Comparison of ENCODE assay signal across 31 cellular contexts in genomic region chr12:116968986-116969385, GRCh38.
"Had no signal": no experiment of that assay in that cellular context is flagged by ENCODE, and none has a peak within 500 bp of the region (broad histone marks: within the 10 kb centered on the region; RNA-seq: fewer than 3 reads in every experiment).

No MANE protein-coding gene starts in this region.

- H3K27me3 ChIP-seq: breast epithelium, esophagus squamous epithelium, ovary, testis had no signal

- ATAC-seq: activated CD8-positive, alpha-beta T cell treated with anti-CD3 and anti-CD28 coated beads for 36 hours; activated naive CD8-positive, alpha-beta T cell treated with anti-CD3 and anti-CD28 coated beads, Interleukin-2, amount 50 U/mL, for 24 hours; activated T-cell treated with anti-CD3 and anti-CD28 coated beads, Interleukin-2, amount 50 U/mL, for 4 hours; left colon; sciatic nerve; stimulated activated naive CD8-positive, alpha-beta T cell treated with anti-CD3 and anti-CD28 coated beads, Interleukin-15, Interleukin-2, amounts not matched to agents 100 U/mL and 50 U/mL, for 24 hours had no signal

- DNase-seq: activated CD4-positive, alpha-beta T cell treated with anti-CD3 and anti-CD28 coated beads, Interleukin-2, amount 50 U/mL, for 1 hour; activated CD4-positive, CD25-positive, alpha-beta regulatory T cell treated with anti-CD3 and anti-CD28 coated beads, Interleukin-2, amount 50 U/mL, for 72 hours; activated CD8-positive, alpha-beta T cell treated with anti-CD3 and anti-CD28 coated beads for 36 hours; activated naive CD8-positive, alpha-beta T cell treated with anti-CD3 and anti-CD28 coated beads, Interleukin-2, amount 50 U/mL, for 24 hours; activated T-cell treated with anti-CD3 and anti-CD28 coated beads, Interleukin-2, amount 50 U/mL, for 4 hours; amygdala; central memory CD4-positive, alpha-beta T cell; esophagus squamous epithelium; head of caudate nucleus; hippocampal formation; immature natural killer cell; kidney; left colon; mammary epithelial cell; ovary; stimulated activated CD4-positive, alpha-beta T cell treated with anti-CD3 and anti-CD28 coated beads, Interleukin-12 subunit alpha, Interleukin-12 subunit beta, amount 100 ng/mL, for 4 hours; stimulated activated CD4-positive, alpha-beta T cell treated with anti-CD3 and anti-CD28 coated beads, Interleukin-4, amount 100 ng/mL, for 1 hour; stimulated activated naive CD8-positive, alpha-beta T cell treated with anti-CD3 and anti-CD28 coated beads, Interleukin-15, Interleukin-2, amounts not matched to agents 100 U/mL and 50 U/mL, for 24 hours; T1000; testis; trophoblast cell; WERI-Rb-1 had no signal

- H3K9me3 ChIP-seq: breast epithelium, esophagus squamous epithelium, ovary, testis had no signal

- H3K9me3 Mint-ChIP-seq: activated CD8-positive, alpha-beta T cell treated with anti-CD3 and anti-CD28 coated beads for 36 hours; activated naive CD4-positive, alpha-beta T cell treated with anti-CD3 and anti-CD28 coated beads, Interleukin-2, amount 50 U/mL, for 24 hours; activated naive CD8-positive, alpha-beta T cell treated with anti-CD3 and anti-CD28 coated beads, Interleukin-2, amount 50 U/mL, for 24 hours; activated T-cell treated with anti-CD3 and anti-CD28 coated beads, Interleukin-2, amount 50 U/mL, for 4 hours; activated T-helper 2 cell treated with anti-CD3 and anti-CD28 coated beads, Interferon-gamma antibody, Interleukin-2, Interleukin-4, amounts not matched to agents 10 μg/mL and 5 μg/mL and 100 μg/mL, durations not matched to agents 14 hours and 24 hours and 36 hours; dendritic cell treated with granulocyte-macrophage colony-stimulating factor and Interleukin-4, amounts not matched to agents 40 ng/mL and 50 ng/mL, for 4 days; immature natural killer cell; nephron had no signal

- H3K4me3 Mint-ChIP-seq: activated CD8-positive, alpha-beta T cell treated with anti-CD3 and anti-CD28 coated beads for 36 hours; activated naive CD4-positive, alpha-beta T cell treated with anti-CD3 and anti-CD28 coated beads, Interleukin-2, amount 50 U/mL, for 24 hours; activated naive CD8-positive, alpha-beta T cell treated with anti-CD3 and anti-CD28 coated beads, Interleukin-2, amount 50 U/mL, for 24 hours; activated T-cell treated with anti-CD3 and anti-CD28 coated beads, Interleukin-2, amount 50 U/mL, for 4 hours; dendritic cell treated with granulocyte-macrophage colony-stimulating factor and Interleukin-4, amounts not matched to agents 40 ng/mL and 50 ng/mL, for 4 days; immature natural killer cell; nephron had no signal

- H3K27ac ChIP-seq: breast epithelium, epithelial cell of prostate, esophagus squamous epithelium, ovary, skin epidermis, testis, WERI-Rb-1 had no signal

- H3K4me1 Mint-ChIP-seq: activated naive CD4-positive, alpha-beta T cell treated with anti-CD3 and anti-CD28 coated beads, Interleukin-2, amount 50 U/mL, for 24 hours; activated naive CD8-positive, alpha-beta T cell treated with anti-CD3 and anti-CD28 coated beads, Interleukin-2, amount 50 U/mL, for 24 hours; immature natural killer cell had no signal

- H3K27me3 Mint-ChIP-seq: activated CD8-positive, alpha-beta T cell treated with anti-CD3 and anti-CD28 coated beads for 36 hours; activated naive CD4-positive, alpha-beta T cell treated with anti-CD3 and anti-CD28 coated beads, Interleukin-2, amount 50 U/mL, for 24 hours; activated naive CD8-positive, alpha-beta T cell treated with anti-CD3 and anti-CD28 coated beads, Interleukin-2, amount 50 U/mL, for 24 hours; dendritic cell treated with granulocyte-macrophage colony-stimulating factor and Interleukin-4, amounts not matched to agents 40 ng/mL and 50 ng/mL, for 4 days; progenitor cell of endocrine pancreas had no signal

- H3K36me3 ChIP-seq: breast epithelium, ovary had no signal

- H3K4me1 ChIP-seq: breast epithelium, testis had no signal

- H3K4me3 ChIP-seq: breast epithelium, esophagus squamous epithelium, ovary, skin epidermis, testis had no signal

- H3K27ac Mint-ChIP-seq: activated CD8-positive, alpha-beta T cell treated with anti-CD3 and anti-CD28 coated beads for 36 hours; activated naive CD4-positive, alpha-beta T cell treated with anti-CD3 and anti-CD28 coated beads, Interleukin-2, amount 50 U/mL, for 24 hours; activated naive CD8-positive, alpha-beta T cell treated with anti-CD3 and anti-CD28 coated beads, Interleukin-2, amount 50 U/mL, for 24 hours; activated T-helper 2 cell treated with anti-CD3 and anti-CD28 coated beads, Interferon-gamma antibody, Interleukin-2, Interleukin-4, amounts not matched to agents 10 μg/mL and 5 μg/mL and 100 μg/mL, durations not matched to agents 14 hours and 24 hours and 36 hours; dendritic cell treated with granulocyte-macrophage colony-stimulating factor and Interleukin-4, amounts not matched to agents 40 ng/mL and 50 ng/mL, for 4 days; immature natural killer cell; nephron had no signal
